ENCODE assay signal across 1 cellular context in genomic region chr3:14371573-14372474, GRCh38.
TF ChIP-seq lines count a peak whose summit lies in the region.

No MANE protein-coding gene starts in this region.

TF ChIP-seq in HEK293, 187 proteins besides CTCF, POLR2A, EP300 and RAD21 (continued from another document and continues in another):
- TF ChIP-seq ZNF146 (tag by site-specific recombination; IDR thresholded peaks at IDR 0.05) (no peak), BCL11B (tag by site-specific recombination; IDR thresholded peaks at IDR 0.05; ENCODE audit: low read depth) (no peak), SETDB1 (IDR thresholded peaks at IDR 0.05; ENCODE audit: insufficient read length, low read length) (no peak), ZNF175 (tag by site-specific recombination; IDR thresholded peaks at IDR 0.05) (no peak), ZNF155 (tag by site-specific recombination; IDR thresholded peaks at IDR 0.05) (no peak), PRDM2 (tag by site-specific recombination; IDR thresholded peaks at IDR 0.05; ENCODE audit: borderline replicate concordance) (no peak), ZNF211 (tag by site-specific recombination; IDR thresholded peaks at IDR 0.05; ENCODE audit: low read depth) (no peak), ZNF140 (tag by site-specific recombination; IDR thresholded peaks at IDR 0.05) (no peak), ZNF169 (tag by site-specific recombination; IDR thresholded peaks at IDR 0.05) (no peak), ZNF362 (tag by site-specific recombination; IDR thresholded peaks at IDR 0.05) (no peak), HIC1 (tag by site-specific recombination; IDR thresholded peaks at IDR 0.05) (0 out of 2 replicates have a peak, but pooled peaks have one; percentile 40), KLF10 (tag by site-specific recombination; IDR thresholded peaks at IDR 0.05) (peak; percentile 72; the same call in 1 of the 2 replicates), ZNF521 (tag by site-specific recombination; IDR thresholded peaks at IDR 0.05) (no peak), ZNF391 (tag by site-specific recombination; IDR thresholded peaks at IDR 0.05; ENCODE audit: borderline replicate concordance, low read depth) (peak; percentile 90), SP3 (tag by site-specific recombination; IDR thresholded peaks at IDR 0.05) (0 out of 2 replicates have a peak, but pooled peaks have one; percentile 29), HOXA7 (CRISPR knock-in tag; IDR thresholded peaks at IDR 0.05; ENCODE audit: borderline replicate concordance) (no peak), ZBTB6 (tag by site-specific recombination; IDR thresholded peaks at IDR 0.05) (0 out of 2 replicates have a peak, but pooled peaks have one; percentile 29), WT1 (tag by site-specific recombination; IDR thresholded peaks at IDR 0.05) (0 out of 2 replicates have a peak, but pooled peaks have one; percentile 32), ZBTB7A (tag by site-specific recombination; IDR thresholded peaks at IDR 0.05; ENCODE audit: low read depth) (peak; percentile 61; the same call in 1 of the 2 replicates), ZNF677 (tag by site-specific recombination; IDR thresholded peaks at IDR 0.05) (no peak), MEIS1 (CRISPR knock-in tag; IDR thresholded peaks at IDR 0.05; ENCODE audit: borderline replicate concordance) (no peak), ZBTB1 (tag by site-specific recombination; IDR thresholded peaks at IDR 0.05) (peak; percentile 30; the same call in 1 of the 2 replicates), ZIC2 (tag by site-specific recombination; IDR thresholded peaks at IDR 0.05) (peak; percentile 83), PRDM4 (tag by site-specific recombination; IDR thresholded peaks at IDR 0.05) (no peak), ZBTB44 (tag by site-specific recombination; IDR thresholded peaks at IDR 0.05) (peak; percentile 83), ZNF658 (tag by site-specific recombination; IDR thresholded peaks at IDR 0.05) (no peak), ZNF843 (tag by site-specific recombination; IDR thresholded peaks at IDR 0.05) (0 out of 2 replicates have a peak, but pooled peaks have one; percentile 41), ZNF555 (tag by site-specific recombination; conservative IDR thresholded peaks at IDR 0.05) (no peak), ZNF571 (tag by site-specific recombination; IDR thresholded peaks at IDR 0.05) (no peak), ZNF692 (tag by site-specific recombination; IDR thresholded peaks at IDR 0.05) (0 out of 2 replicates have a peak, but pooled peaks have one; percentile 44), ZNF518A (tag by site-specific recombination; conservative IDR thresholded peaks at IDR 0.05; ENCODE audit: low read depth) (0 out of 2 replicates have a peak, but pooled peaks have one; percentile 24), ZNF639 (tag by site-specific recombination; IDR thresholded peaks at IDR 0.05) (peak; percentile 94), ZXDB (tag by site-specific recombination; IDR thresholded peaks at IDR 0.05) (no peak)
